In genomic region chr7:103879411-103879810, GRCh38 we compare ENCODE assay signal across 1 cellular context.
TF ChIP-seq lines count a peak whose summit lies in the region.

No MANE protein-coding gene starts in this region.

TF ChIP-seq in SK-N-SH, 30 proteins besides CTCF, POLR2A, EP300 and RAD21 (continued from another document):
- TF ChIP-seq MXI1 (IDR thresholded peaks at IDR 0.05; ENCODE audit: low read depth, low read length): peak; percentile 56; the same call in 1 of the 2 replicates
- no peak for TF ChIP-seq TEAD4 (IDR thresholded peaks at IDR 0.05; ENCODE audit: borderline replicate concordance, insufficient read depth)
- no peak for TF ChIP-seq USF1 (IDR thresholded peaks at IDR 0.05; ENCODE audit: borderline replicate concordance, low read depth)
- TF ChIP-seq YY1 (IDR thresholded peaks at IDR 0.05; ENCODE audit: low read depth): no peak
- no peak for TF ChIP-seq POLR2AphosphoS5 (IDR thresholded peaks at IDR 0.05; ENCODE audit: low read depth, low read length)
- no peak for TF ChIP-seq IRF3 (IDR thresholded peaks at IDR 0.05; ENCODE audit: low read depth, low read length)
- TF ChIP-seq NRF1 (IDR thresholded peaks at IDR 0.05; ENCODE audit: low read depth, low read length): no peak
TF ChIP-seq in SK-N-SH: peak in this region for 2.
